ENCODE assay signal across 1 cellular context in genomic region chr15:59591372-59591771, GRCh38.
TF ChIP-seq lines count a peak whose summit lies in the region.

No MANE protein-coding gene starts in this region.

TF ChIP-seq in GM12878, 131 proteins besides CTCF, POLR2A, EP300 and RAD21 (continued from another document):
- TF ChIP-seq, protein P1, sequence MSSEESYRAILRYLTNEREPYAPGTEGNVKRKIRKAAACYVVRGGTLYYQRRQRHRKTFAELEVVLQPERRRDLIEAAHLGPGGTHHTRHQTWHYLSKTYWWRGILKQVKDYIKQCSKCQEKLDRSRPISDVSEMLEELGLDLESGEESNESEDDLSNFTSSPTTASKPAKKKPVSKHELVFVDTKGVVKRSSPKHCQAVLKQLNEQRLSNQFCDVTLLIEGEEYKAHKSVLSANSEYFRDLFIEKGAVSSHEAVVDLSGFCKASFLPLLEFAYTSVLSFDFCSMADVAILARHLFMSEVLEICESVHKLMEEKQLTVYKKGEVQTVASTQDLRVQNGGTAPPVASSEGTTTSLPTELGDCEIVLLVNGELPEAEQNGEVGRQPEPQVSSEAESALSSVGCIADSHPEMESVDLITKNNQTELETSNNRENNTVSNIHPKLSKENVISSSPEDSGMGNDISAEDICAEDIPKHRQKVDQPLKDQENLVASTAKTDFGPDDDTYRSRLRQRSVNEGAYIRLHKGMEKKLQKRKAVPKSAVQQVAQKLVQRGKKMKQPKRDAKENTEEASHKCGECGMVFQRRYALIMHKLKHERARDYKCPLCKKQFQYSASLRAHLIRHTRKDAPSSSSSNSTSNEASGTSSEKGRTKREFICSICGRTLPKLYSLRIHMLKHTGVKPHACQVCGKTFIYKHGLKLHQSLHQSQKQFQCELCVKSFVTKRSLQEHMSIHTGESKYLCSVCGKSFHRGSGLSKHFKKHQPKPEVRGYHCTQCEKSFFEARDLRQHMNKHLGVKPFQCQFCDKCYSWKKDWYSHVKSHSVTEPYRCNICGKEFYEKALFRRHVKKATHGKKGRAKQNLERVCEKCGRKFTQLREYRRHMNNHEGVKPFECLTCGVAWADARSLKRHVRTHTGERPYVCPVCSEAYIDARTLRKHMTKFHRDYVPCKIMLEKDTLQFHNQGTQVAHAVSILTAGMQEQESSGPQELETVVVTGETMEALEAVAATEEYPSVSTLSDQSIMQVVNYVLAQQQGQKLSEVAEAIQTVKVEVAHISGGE (CRISPR knock-in tag; IDR thresholded peaks at IDR 0.05): no peak
- TF ChIP-seq ATF2 (IDR thresholded peaks at IDR 0.05; ENCODE audit: low read length) (no peak), CBFB (IDR thresholded peaks at IDR 0.05; ENCODE audit: low read depth) (no peak), IKZF1 (conservative IDR thresholded peaks at IDR 0.05) (no peak), ASH2L (IDR thresholded peaks at IDR 0.05; ENCODE audit: borderline replicate concordance, low read depth) (no peak), ZSCAN29 (IDR thresholded peaks at IDR 0.05) (no peak), POU2F2 (IDR thresholded peaks at IDR 0.05; ENCODE audit: borderline replicate concordance, low read depth, low read length) (no peak), REST (IDR thresholded peaks at IDR 0.05; ENCODE audit: low read depth, low read length) (no peak), NRF1 (conservative IDR thresholded peaks at IDR 0.05; ENCODE audit: low read depth, low read length) (no peak)
